In genomic region chr2:69141081-69141480, GRCh38 we compare ENCODE assay signal across 24 cellular contexts.
DNase-seq lines count a peak whose midpoint lies in the region; ATAC-seq, FAIRE-seq and TF ChIP-seq lines count a peak whose summit lies in the region.
"Had no signal": no experiment of that assay in that cellular context is flagged by ENCODE, and none has a peak within 500 bp of the region (broad histone marks: within the 10 kb centered on the region; RNA-seq: fewer than 3 reads in every experiment).

No MANE protein-coding gene starts in this region.

- no peaks in the 10 kb centered on the region for H3K9me1 ChIP-seq in K562 (ENCODE audit: control insufficient read depth, insufficient read depth, low read length)

- no peaks in the 10 kb centered on the region for H4K20me1 ChIP-seq in K562 (replicated peaks; ENCODE audit: control insufficient read depth, insufficient read depth, low read length)

- TF ChIP-seq CTCF in K562 (IDR thresholded peaks at IDR 0.05 in 2 of 3, conservative IDR thresholded peaks at IDR 0.05 in 1 of 3; ENCODE audit: insufficient read depth in 2 of 3, low read depth in 1 of 3, low read length in 3 of 3) = no peak
- no peak for TF ChIP-seq CTCF in brain microvascular endothelial cell (IDR thresholded peaks at IDR 0.05; ENCODE audit: low read depth, low read length, missing control alignments)

- TF ChIP-seq POLR2A in K562 (conservative IDR thresholded peaks at IDR 0.05) = no peak

- intact Hi-C loops in K562 (cut with micrococcal nuclease) = no loop called here
- intact Hi-C loops in sciatic nerve (cut with DNase I) = no loop called here

- TF ChIP-seq RAD21 in K562 (CRISPR knock-in tag; conservative IDR thresholded peaks at IDR 0.05 in 1 of 2, IDR thresholded peaks at IDR 0.05 in 1 of 2) = no peak

- no peaks in the 10 kb centered on the region for H3K9me3 ChIP-seq in K562 (replicated peaks; ENCODE audit: control insufficient read depth, insufficient read depth, low read depth, low read length)
- H3K9me3 ChIP-seq: Peyer's patch had no signal

- H3K4me1 ChIP-seq in K562 (replicated peaks in 1 of 2; ENCODE audit: control insufficient read depth in 2 of 2, insufficient read depth in 2 of 2, low read length in 2 of 2) = no peaks in the 10 kb centered on the region
- H3K4me1 ChIP-seq: Peyer's patch had no signal

- TF ChIP-seq EP300 in K562 (IDR thresholded peaks at IDR 0.05; ENCODE audit: low read length) = no peak

- H3K9ac ChIP-seq in K562 (ENCODE audit: insufficient read depth in 1 of 2, low read depth in 2 of 2, low read length in 2 of 2) = no peak overlapping the region

- DNase-seq in Ammon's horn (ENCODE audit: low spot score) (peak; percentile 26), CD1c-positive myeloid dendritic cell (ENCODE audit: extremely low spot score) (peak; percentile 49), K562 (ENCODE audit: extremely low read depth in 1 of 4, low spot score in 3 of 4) (no peak), sciatic nerve (ENCODE audit: low spot score) (peak; percentile 72), left lobe of liver (ENCODE audit: low spot score) (no peak), activated T-cell treated with anti-CD3 and anti-CD28 coated beads for 4 hours (no peak), brain microvascular endothelial cell (no peak)
- DNase-seq: ACHN; C1 segment of cervical spinal cord; CD8-positive, alpha-beta memory T cell; GDM1; GOT3; HCEC 1CT; KG1; NCI-H1105; NCI-H146; NCI-H2029 treated with DMSO at 0.1 percent for 48 hours; NCI-H2171; NCI-H524 treated with DMSO at 0.1 percent for 48 hours; NCI-H82 had no signal

- in situ Hi-C loops in K562 (cut with MboI) = no loop called here
- in situ Hi-C loops in brain microvascular endothelial cell (cut with HindIII; ENCODE audit: low pct_ligation_motif_present, low sequenced_read_pairs) = no loop called here

- WGBS in K562 (ENCODE audit: insufficient coverage, low coverage, missing lambda C conversion rate) = 0% methylated on average over 1 of the region's 1 CpG

- H3K79me2 ChIP-seq in K562 (ENCODE audit: control insufficient read depth, insufficient read depth, low read length) = no peaks in the 10 kb centered on the region

- H3K27ac ChIP-seq in K562 (ENCODE audit: extremely low read depth, low read depth, low read length) (no peak overlapping the region), brain microvascular endothelial cell (no peak overlapping the region)
- H3K27ac ChIP-seq: HL-60, Peyer's patch had no signal

- H3K27me3 ChIP-seq in K562 (ENCODE audit: control insufficient read depth in 2 of 2, insufficient read depth in 2 of 2, low read length in 2 of 2) (peaks cover 2 to 16% of the 10 kb centered on the region in 2 experiments; a peak in 4 of 5 replicates), brain microvascular endothelial cell (replicated peaks) (no peaks in the 10 kb centered on the region)
- H3K27me3 ChIP-seq: Peyer's patch had no signal

- POLR2A ChIA-PET in K562 (lab: Yijun Ruan, JAX) = no interaction called here

- H3K4me3 ChIP-seq in K562 (no peak overlapping the region), brain microvascular endothelial cell (ENCODE audit: low read depth, low read length) (no peak overlapping the region)
- H3K4me3 ChIP-seq: Peyer's patch had no signal

- no peak overlapping the region for H3K4me2 ChIP-seq in K562 (ENCODE audit: insufficient read depth, low read length)

- H3K36me3 ChIP-seq in K562 (ENCODE audit: control insufficient read depth, insufficient read depth, low read length) (no peaks in the 10 kb centered on the region), brain microvascular endothelial cell (replicated peaks) (no peaks in the 10 kb centered on the region)
- H3K36me3 ChIP-seq: Peyer's patch had no signal

- CTCF ChIA-PET in K562 (lab: Yijun Ruan, JAX; ENCODE audit: low intra/inter-chr PET ratio) = no interaction called here

- ATAC-seq in K562 (no peak), sciatic nerve (no peak), left lobe of liver (no peak)
- ATAC-seq: HepG2 had no signal

- BruUV-seq in K562 (replicated peaks; lab: Mats Ljungman, UMichigan) = no TSS peak

- no peak for FAIRE-seq in K562 (lab: Jason Lieb, UNC)
- FAIRE-seq: GM18507, HepG2 had no signal

- no peak overlapping the region for H2AFZ ChIP-seq in K562 (ENCODE audit: low read depth, low read length)

TF ChIP-seq in K562, 482 proteins besides CTCF, POLR2A, EP300 and RAD21:
- TF ChIP-seq E2F1 (CRISPR knock-in tag; IDR thresholded peaks at IDR 0.05) = no peak
- TF ChIP-seq NFIC (IDR thresholded peaks at IDR 0.05) = peak; percentile 70

Comparison
In these comparisons a context has a peak if more than half of its experiments do, and no peak if none do; other contexts are left out.
1. DNase-seq: peak in Ammon's horn (single experiment), CD1c-positive myeloid dendritic cell (single experiment) and sciatic nerve (single experiment); none in K562 (0 of 4), left lobe of liver (single experiment), activated T-cell treated with anti-CD3 and anti-CD28 coated beads for 4 hours (single experiment) and brain microvascular endothelial cell (single experiment).